ENCODE assay signal across 15 cellular contexts in genomic region chr7:33072471-33072870, GRCh38. TPM values are rescaled to one million over a fixed set of nuclear protein-coding genes. Genes with fewer than 3 reads are reported as not detected.
DNase-seq lines count a peak whose midpoint lies in the region; ATAC-seq, FAIRE-seq and TF ChIP-seq lines count a peak whose summit lies in the region.
"Had no signal": no experiment of that assay in that cellular context is flagged by ENCODE, and none has a peak within 500 bp of the region (broad histone marks: within the 10 kb centered on the region; RNA-seq: fewer than 3 reads in every experiment).

No MANE protein-coding gene starts in this region.

- no TSS peak for BruUV-seq in PC-3 (replicated peaks; lab: Mats Ljungman, UMichigan)

- no peak overlapping the region for H3K4me3 ChIP-seq in PC-3 (ENCODE audit: low read length)
- H3K4me3 ChIP-seq: dorsolateral prefrontal cortex, uterus had no signal

- POLR2A ChIA-PET in PC-3 (lab: Charles Lee; ENCODE audit: unreplicated experiment), result no interaction called here

- H3K4me2 ChIP-seq in PC-3 (ENCODE audit: low read length), result no peak overlapping the region

- no peaks in the 10 kb centered on the region for H3K27me3 ChIP-seq in PC-3 (ENCODE audit: low read length)
- H3K27me3 ChIP-seq: dorsolateral prefrontal cortex, uterus had no signal

- peak; percentile 47 for ATAC-seq in PC-3
- ATAC-seq in HG03571 (IDR thresholded peaks at IDR 0.05; ENCODE audit: unreplicated experiment), result no peak
- ATAC-seq in GM18870 (IDR thresholded peaks at IDR 0.05; ENCODE audit: unreplicated experiment), result no peak
- ATAC-seq in GM21737 (IDR thresholded peaks at IDR 0.05; ENCODE audit: unreplicated experiment), result no peak

- peaks cover 13% of the 10 kb centered on the region for H3K9me3 ChIP-seq in PC-3 (ENCODE audit: low read length)
- H3K9me3 ChIP-seq: uterus had no signal

- DNase-seq in Daoy (ENCODE audit: low read depth), result peak; percentile 65
- DNase-seq in PC-3, result peak; percentile 38
- DNase-seq in lung microvascular endothelial cell (ENCODE audit: low read depth in 2 of 2), result peak; percentile 69 to 82
- DNase-seq in RPMI8226, result no peak
- DNase-seq: activated CD4-positive, alpha-beta T cell treated with anti-CD3 and anti-CD28 coated beads, Interleukin-2, amount 50 U/mL, for 4 hours; activated naive CD4-positive, alpha-beta T cell treated with anti-CD3 and anti-CD28 coated beads, Interleukin-2, amount 10 ng/mL, durations not matched to agents 7 days and 5 days; CD8-positive, alpha-beta memory T cell; dorsolateral prefrontal cortex; NCI-H1105; T-helper 1 cell; uterus had no signal

- H4K20me1 ChIP-seq in PC-3 (ENCODE audit: low read length), result no peaks in the 10 kb centered on the region

- H3K9ac ChIP-seq in PC-3 (ENCODE audit: low read length), result no peak overlapping the region

- H3F3A ChIP-seq in PC-3 (ENCODE audit: low read length, unreplicated experiment), result no peaks in the 10 kb centered on the region

- H3K9me2 ChIP-seq in PC-3 (replicated peaks; ENCODE audit: low read length), result no peaks in the 10 kb centered on the region

- H3K27ac ChIP-seq in PC-3 (ENCODE audit: low read length), result no peak overlapping the region
- H3K27ac ChIP-seq: dorsolateral prefrontal cortex, uterus had no signal

- H3K4me1 ChIP-seq in PC-3 (ENCODE audit: insufficient read depth, low read length), result peaks cover 21% of the 10 kb centered on the region
- H3K4me1 ChIP-seq: uterus had no signal

- TF ChIP-seq CTCF in PC-3 (conservative IDR thresholded peaks at IDR 0.05; ENCODE audit: low read depth, low read length), result no peak

- peak; percentile 26 for FAIRE-seq in endometrium (lab: Jason Lieb, UNC)

- intact Hi-C loops in PC-3 (cut with micrococcal nuclease), result no loop called here

- no peak overlapping the region for H2AFZ ChIP-seq in PC-3 (ENCODE audit: low read length)

- CTCF ChIA-PET in PC-3 (lab: Charles Lee), result interaction anchor here (1.2 kb wide), 1 partner anchor 35 kb away, joined by 4 read pairs; no protein-coding TSS in a partner anchor

- H3K36me3 ChIP-seq in PC-3 (ENCODE audit: low read depth, low read length), result no peaks in the 10 kb centered on the region; the same call in 1 of the 2 replicates
- H3K36me3 ChIP-seq: uterus had no signal

- no peaks in the 10 kb centered on the region for H3K79me2 ChIP-seq in PC-3 (ENCODE audit: low read length)

RNA-seq across cellular contexts. Expression of gene NT5C3A, which starts 9.9 kb away (rescaled TPM):
- total RNA-seq in Daoy (2014; rRNA removed; shearing (Covaris generic)), result 64.4 and 66.6 TPM in 2 replicates
- total RNA-seq in PC-3 (2014; rRNA removed) (34.3 and 35.0 TPM in 2 replicates), lung microvascular endothelial cell (15.7 and 18.3 TPM in 2 replicates)

RNA-seq across cellular contexts. Expression of gene RP9, which starts 36.7 kb away (rescaled TPM):
- 28.6 and 29.9 TPM in 2 replicates for total RNA-seq in Daoy (2014; rRNA removed; shearing (Covaris generic))
- total RNA-seq in PC-3 (2014; rRNA removed) (24.6 and 33.9 TPM in 2 replicates), lung microvascular endothelial cell (7.6 and 9.1 TPM in 2 replicates)

RNA-seq across cellular contexts. Expression of gene BBS9, which starts 56.9 kb away (rescaled TPM):
- total RNA-seq in Daoy (2014; rRNA removed; shearing (Covaris generic)), result 8.1 and 27.9 TPM in 2 replicates
- total RNA-seq in PC-3 (2014; rRNA removed) (5.7 and 13.0 TPM in 2 replicates), lung microvascular endothelial cell (10.0 and 13.7 TPM in 2 replicates)
